9 cellular contexts compared by ENCODE assay signal in genomic region chr5:95631991-95632675, GRCh38. TPM values are rescaled to one million over a fixed set of nuclear protein-coding genes. Genes with fewer than 3 reads are reported as not detected.
DNase-seq lines count a peak whose midpoint lies in the region; ATAC-seq and TF ChIP-seq lines count a peak whose summit lies in the region.
"Had no signal": no experiment of that assay in that cellular context is flagged by ENCODE, and none has a peak within 500 bp of the region (broad histone marks: within the 10 kb centered on the region; RNA-seq: fewer than 3 reads in every experiment).

No MANE protein-coding gene starts in this region.

- no peaks in the 10 kb centered on the region for H3K9me3 ChIP-seq in CD8-positive, alpha-beta memory T cell (ENCODE audit: low read length)

- no peak for TF ChIP-seq CTCF in fibroblast of the aortic adventitia (IDR thresholded peaks at IDR 0.05; ENCODE audit: insufficient read depth, low read length)

- no peaks in the 10 kb centered on the region for H3K27me3 ChIP-seq in CD8-positive, alpha-beta memory T cell (ENCODE audit: insufficient read depth, low read length, poor library complexity, severe bottlenecking)

- DNase-seq in CD8-positive, alpha-beta memory T cell = peak; percentile 24 to 75 (median 64)
- DNase-seq in KBM-7 (peak; percentile 51), fibroblast of the aortic adventitia (ENCODE audit: low read depth) (peak; percentile 33), superior temporal gyrus (ENCODE audit: extremely low spot score) (no peak), NCI-H1436 treated with DMSO at 0.1 percent for 48 hours (lab: John Stamatoyannopoulos, UW) (no peak)
- DNase-seq in activated CD8-positive, alpha-beta memory T cell treated with anti-CD3 and anti-CD28 coated beads for 24 hours = peak; percentile 86
- DNase-seq in stimulated activated CD8-positive, alpha-beta memory T cell treated with anti-CD3 and anti-CD28 coated beads, Interleukin-15, amount 100 ng/mL, for 4 hours (ENCODE audit: low read depth in 2 of 2) = peak; percentile 24 to 67

- H3K4me1 Mint-ChIP-seq in CD8-positive, alpha-beta memory T cell = peaks cover 13 to 18% (median 13%) of the 10 kb centered on the region in 3 donors
- H3K4me1 Mint-ChIP-seq: neural crest cell had no signal

- in situ Hi-C loops in KBM-7 (cut with MboI; ENCODE audit: low pct_unique_long_range_greater_than_20kb, low sequenced_read_pairs) = no loop called here

- H3K36me3 Mint-ChIP-seq in CD8-positive, alpha-beta memory T cell = no peaks in the 10 kb centered on the region

- H3K4me3 ChIP-seq in CD8-positive, alpha-beta memory T cell (ENCODE audit: low read length) = peak overlapping the region; percentile 13
- H3K4me3 ChIP-seq in fibroblast of the aortic adventitia (ENCODE audit: low read depth, low read length) = no peak overlapping the region

- no peak overlapping the region for H3K27ac ChIP-seq in CD8-positive, alpha-beta memory T cell (ENCODE audit: low read depth, low read length)

- peak; percentile 91 for ATAC-seq in GM21526 (IDR thresholded peaks at IDR 0.05; ENCODE audit: low FRiP score, unreplicated experiment)

- H3K4me1 ChIP-seq in CD8-positive, alpha-beta memory T cell (ENCODE audit: insufficient read depth, low read length) = peaks cover 15% of the 10 kb centered on the region

- no peaks in the 10 kb centered on the region for H3K36me3 ChIP-seq in CD8-positive, alpha-beta memory T cell (ENCODE audit: insufficient read depth, low read length)

- H3K4me3 Mint-ChIP-seq in CD8-positive, alpha-beta memory T cell = peak overlapping the region in 3 of 7 donors; percentile 26 to 32 (median 29)
- H3K4me3 Mint-ChIP-seq: neural crest cell had no signal

- peaks cover 2 to 9% of the 10 kb centered on the region in 2 donors for H3K27me3 Mint-ChIP-seq in CD8-positive, alpha-beta memory T cell

- POLR2A ChIA-PET in CD8-positive, alpha-beta memory T cell (lab: Charles Lee) = interaction anchor here (1.1 to 1.8 kb wide), 2 partner anchors 10 to 15 kb away, joined by 4 to 9 read pairs; partner anchors contain the start of gene RFESD

- CTCF ChIA-PET in CD8-positive, alpha-beta memory T cell (lab: Charles Lee) = interaction anchor here (1.2 to 3.5 kb wide), 8 partner anchors 10 to 149 kb away, joined by 3 to 12 read pairs (median 6); partner anchors contain the start of genes ARSK, RFESD and SKIC3

- peak overlapping the region; percentile 2 to 93 (median 84) for H3K27ac Mint-ChIP-seq in CD8-positive, alpha-beta memory T cell

- peaks cover 0 to 4% (median 0%) of the 10 kb centered on the region in 5 donors for H3K9me3 Mint-ChIP-seq in CD8-positive, alpha-beta memory T cell

RNA-seq across cellular contexts. Expression of gene GPR150, which starts 12.2 kb away (rescaled TPM):
- total RNA-seq in CD8-positive, alpha-beta memory T cell = under 1 TPM; 0.18 to 0.26 TPM
- polyA plus RNA-seq in CD8-positive, alpha-beta memory T cell = 2.8 TPM
- total RNA-seq in fibroblast of the aortic adventitia (ENCODE audit: low replicate concordance) = 0.27 and 0.98 TPM in 2 replicates
- total RNA-seq: neural crest cell had no signal

RNA-seq across cellular contexts. Expression of gene RFESD, which starts 14.4 kb away (rescaled TPM):
- total RNA-seq in CD8-positive, alpha-beta memory T cell = 1 to 10 TPM; 4.2 to 5.4 TPM
- polyA plus RNA-seq in CD8-positive, alpha-beta memory T cell = 7.2 TPM
- total RNA-seq in fibroblast of the aortic adventitia (ENCODE audit: low replicate concordance) = 0.33 and 4.7 TPM in 2 replicates

RNA-seq across cellular contexts. Expression of gene SPATA9, which starts 50.7 kb away (rescaled TPM):
- total RNA-seq in CD8-positive, alpha-beta memory T cell = not detected
- polyA plus RNA-seq in CD8-positive, alpha-beta memory T cell = not detected
- 0.54 TPM in 1 of 2 replicates, not detected in the other for total RNA-seq in fibroblast of the aortic adventitia (ENCODE audit: low replicate concordance)

Comparison
In these comparisons a context has a peak if more than half of its experiments do, and no peak if none do; other contexts are left out.
1. DNase-seq: peak in CD8-positive, alpha-beta memory T cell (5 of 5), KBM-7 (single experiment), activated CD8-positive, alpha-beta memory T cell treated with anti-CD3 and anti-CD28 coated beads for 24 hours (single experiment), fibroblast of the aortic adventitia (single experiment) and stimulated activated CD8-positive, alpha-beta memory T cell treated with anti-CD3 and anti-CD28 coated beads, Interleukin-15, amount 100 ng/mL, for 4 hours (2 of 2); none in superior temporal gyrus (single experiment) and NCI-H1436 treated with DMSO at 0.1 percent for 48 hours (single experiment).